1 cellular context compared by ENCODE assay signal in genomic region chr11:10747733-10748132, GRCh38.
TF ChIP-seq lines count a peak whose summit lies in the region.

No MANE protein-coding gene starts in this region.

TF ChIP-seq in endothelial cell of umbilical vein, 7 proteins besides CTCF, POLR2A, EP300 and RAD21:
- TF ChIP-seq MYC (IDR thresholded peaks at IDR 0.05; ENCODE audit: low read depth, low read length) (no peak), JUN (IDR thresholded peaks at IDR 0.05; ENCODE audit: borderline replicate concordance, insufficient read depth, insufficient read length, low read depth) (no peak), MAX (IDR thresholded peaks at IDR 0.05; ENCODE audit: insufficient read depth, insufficient read length) (no peak), FOS (IDR thresholded peaks at IDR 0.05; ENCODE audit: borderline replicate concordance, insufficient read depth, low read length) (no peak), POLR2AphosphoS5 (IDR thresholded peaks at IDR 0.05; ENCODE audit: insufficient read depth, low read depth, low read length) (no peak), GATA2 (IDR thresholded peaks at IDR 0.05; ENCODE audit: insufficient read depth, insufficient read length, low read depth, low read length) (no peak), EZH2 (IDR thresholded peaks at IDR 0.05; ENCODE audit: borderline replicate concordance, low read depth, low read length, severe bottlenecking) (no peak)
